In the genomic region with DNA sequence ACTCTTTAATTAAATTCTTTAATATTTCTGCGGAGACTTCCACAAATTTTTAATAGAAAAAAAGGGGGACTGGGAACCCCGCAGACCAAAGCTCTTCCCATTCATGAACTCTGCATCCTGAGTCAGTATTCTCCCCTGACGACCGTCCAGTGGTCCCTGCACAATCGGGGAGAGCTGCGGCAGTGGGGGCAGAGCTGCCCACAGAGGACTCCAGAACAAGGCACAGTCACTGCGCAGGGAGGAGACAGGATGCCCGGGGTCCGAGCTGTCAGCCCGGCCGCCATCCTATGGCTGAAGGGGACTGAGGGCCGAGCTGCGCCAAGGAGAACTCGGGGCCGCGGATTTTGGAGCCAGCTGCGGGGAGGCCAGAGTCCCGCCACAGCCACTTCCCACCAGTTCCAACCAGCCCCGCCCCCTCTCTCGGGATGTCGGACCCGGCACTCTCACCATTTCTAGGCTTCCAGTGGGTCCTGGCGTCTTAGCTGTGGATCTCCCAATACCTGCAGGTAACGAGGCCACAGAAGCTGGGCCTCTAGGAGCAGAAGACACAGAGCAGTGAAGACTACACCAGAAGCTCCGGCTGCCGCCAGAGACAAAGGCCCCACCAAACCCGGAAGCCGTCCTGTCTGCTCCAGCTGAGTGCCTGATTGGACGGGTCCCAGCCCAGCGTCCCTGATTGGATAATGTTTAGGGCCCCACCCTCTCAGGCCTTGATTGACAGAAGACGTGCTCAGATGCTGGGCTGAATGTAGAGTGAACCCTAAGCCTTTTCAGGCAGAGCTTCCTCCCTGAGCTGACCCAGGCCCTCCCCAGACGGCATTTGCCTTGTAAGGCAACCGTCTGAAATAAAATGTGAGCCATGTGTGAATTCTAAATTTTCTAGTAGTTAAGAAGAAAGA, we compare ENCODE assay signal across 1 cellular context.
A peak's percentile ranks its signal among the peaks of the same experiment; 100 is the strongest.
TF ChIP-seq lines count a peak whose summit lies in the region.

A gene with protein sequence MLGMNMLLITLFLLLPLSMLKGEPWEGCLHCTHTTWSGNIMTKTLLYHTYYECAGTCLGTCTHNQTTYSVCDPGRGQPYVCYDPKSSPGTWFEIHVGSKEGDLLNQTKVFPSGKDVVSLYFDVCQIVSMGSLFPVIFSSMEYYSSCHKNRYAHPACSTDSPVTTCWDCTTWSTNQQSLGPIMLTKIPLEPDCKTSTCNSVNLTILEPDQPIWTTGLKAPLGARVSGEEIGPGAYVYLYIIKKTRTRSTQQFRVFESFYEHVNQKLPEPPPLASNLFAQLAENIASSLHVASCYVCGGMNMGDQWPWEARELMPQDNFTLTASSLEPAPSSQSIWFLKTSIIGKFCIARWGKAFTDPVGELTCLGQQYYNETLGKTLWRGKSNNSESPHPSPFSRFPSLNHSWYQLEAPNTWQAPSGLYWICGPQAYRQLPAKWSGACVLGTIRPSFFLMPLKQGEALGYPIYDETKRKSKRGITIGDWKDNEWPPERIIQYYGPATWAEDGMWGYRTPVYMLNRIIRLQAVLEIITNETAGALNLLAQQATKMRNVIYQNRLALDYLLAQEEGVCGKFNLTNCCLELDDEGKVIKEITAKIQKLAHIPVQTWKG (minus strand): TSS at position 594 of the 899 bp plus-strand sequence. CDS start 13,661 bp downstream, outside the sequence.

TF ChIP-seq in GM12878, 131 proteins besides CTCF, POLR2A, EP300 and RAD21 (continued from another document and continues in another):
- TF ChIP-seq, protein P1, sequence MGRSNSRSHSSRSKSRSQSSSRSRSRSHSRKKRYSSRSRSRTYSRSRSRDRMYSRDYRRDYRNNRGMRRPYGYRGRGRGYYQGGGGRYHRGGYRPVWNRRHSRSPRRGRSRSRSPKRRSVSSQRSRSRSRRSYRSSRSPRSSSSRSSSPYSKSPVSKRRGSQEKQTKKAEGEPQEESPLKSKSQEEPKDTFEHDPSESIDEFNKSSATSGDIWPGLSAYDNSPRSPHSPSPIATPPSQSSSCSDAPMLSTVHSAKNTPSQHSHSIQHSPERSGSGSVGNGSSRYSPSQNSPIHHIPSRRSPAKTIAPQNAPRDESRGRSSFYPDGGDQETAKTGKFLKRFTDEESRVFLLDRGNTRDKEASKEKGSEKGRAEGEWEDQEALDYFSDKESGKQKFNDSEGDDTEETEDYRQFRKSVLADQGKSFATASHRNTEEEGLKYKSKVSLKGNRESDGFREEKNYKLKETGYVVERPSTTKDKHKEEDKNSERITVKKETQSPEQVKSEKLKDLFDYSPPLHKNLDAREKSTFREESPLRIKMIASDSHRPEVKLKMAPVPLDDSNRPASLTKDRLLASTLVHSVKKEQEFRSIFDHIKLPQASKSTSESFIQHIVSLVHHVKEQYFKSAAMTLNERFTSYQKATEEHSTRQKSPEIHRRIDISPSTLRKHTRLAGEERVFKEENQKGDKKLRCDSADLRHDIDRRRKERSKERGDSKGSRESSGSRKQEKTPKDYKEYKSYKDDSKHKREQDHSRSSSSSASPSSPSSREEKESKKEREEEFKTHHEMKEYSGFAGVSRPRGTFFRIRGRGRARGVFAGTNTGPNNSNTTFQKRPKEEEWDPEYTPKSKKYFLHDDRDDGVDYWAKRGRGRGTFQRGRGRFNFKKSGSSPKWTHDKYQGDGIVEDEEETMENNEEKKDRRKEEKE (IDR thresholded peaks at IDR 0.05): no peak
- TF ChIP-seq NBN (IDR thresholded peaks at IDR 0.05) (no peak; the same call in none of the 2 replicates), JUND (IDR thresholded peaks at IDR 0.05; ENCODE audit: low read depth, low read length) (no peak), CHD4 (IDR thresholded peaks at IDR 0.05) (no peak), YY1 (IDR thresholded peaks at IDR 0.05; ENCODE audit: low read depth, low read length) (0 out of 2 replicates have a peak, but pooled peaks have one; percentile 53), GABPA (IDR thresholded peaks at IDR 0.05; ENCODE audit: low read depth) (no peak), ZSCAN29 (IDR thresholded peaks at IDR 0.05) (no peak), KAT2A (conservative IDR thresholded peaks at IDR 0.05; ENCODE audit: control insufficient read depth, low read depth, low read length) (no peak), IKZF1 (conservative IDR thresholded peaks at IDR 0.05) (peak; percentile 47), IKZF2 (IDR thresholded peaks at IDR 0.05) (no peak; a peak in 1 of 4 replicates), ZNF24 (IDR thresholded peaks at IDR 0.05) (no peak), BHLHE40 (IDR thresholded peaks at IDR 0.05; ENCODE audit: borderline replicate concordance in 1 of 2, low read depth in 2 of 2, low read length in 1 of 2) (no peak; a peak in 1 of 4 replicates), TCF3 (IDR thresholded peaks at IDR 0.05; ENCODE audit: borderline replicate concordance, insufficient read depth, low read depth, low read length) (peak; percentile 52; the same call in 1 of the 2 replicates), HCFC1 (IDR thresholded peaks at IDR 0.05; ENCODE audit: low read length) (peak; percentile 32; the same call in 1 of the 2 replicates), SMAD1 (IDR thresholded peaks at IDR 0.05; ENCODE audit: low read depth, partially characterized antibody) (no peak), TBL1XR1 (IDR thresholded peaks at IDR 0.05; ENCODE audit: low read depth, low read length) (no peak), POLR2AphosphoS5 (IDR thresholded peaks at IDR 0.05; ENCODE audit: low read length) (peak; percentile 98), TAF1 (IDR thresholded peaks at IDR 0.05; ENCODE audit: borderline replicate concordance, low read depth, low read length) (peak; percentile 95), RCOR1 (conservative IDR thresholded peaks at IDR 0.05; ENCODE audit: low read depth, low read length) (no peak), FOS (IDR thresholded peaks at IDR 0.05; ENCODE audit: borderline replicate concordance, extremely low read depth, insufficient read length) (peak; percentile 68), BACH1 (IDR thresholded peaks at IDR 0.05; ENCODE audit: borderline replicate concordance) (peak; percentile 79; the same call in 1 of the 2 replicates), FOXM1 (IDR thresholded peaks at IDR 0.05; ENCODE audit: low read depth, low read length) (no peak), DPF2 (IDR thresholded peaks at IDR 0.05) (peak; percentile 56; the same call in 1 of the 2 replicates), BCL11A (IDR thresholded peaks at IDR 0.05; ENCODE audit: low read depth, low read length) (no peak), RB1 (IDR thresholded peaks at IDR 0.05; ENCODE audit: borderline replicate concordance) (peak; percentile 75; the same call in 1 of the 2 replicates), ZNF384 (IDR thresholded peaks at IDR 0.05; ENCODE audit: borderline replicate concordance, low read depth, low read length) (no peak), KLF5 (IDR thresholded peaks at IDR 0.05; ENCODE audit: partially characterized antibody) (no peak), MTA2 (IDR thresholded peaks at IDR 0.05; ENCODE audit: low read depth) (no peak), ASH2L (IDR thresholded peaks at IDR 0.05; ENCODE audit: borderline replicate concordance, low read depth) (no peak)
- TF ChIP-seq, protein P2, sequence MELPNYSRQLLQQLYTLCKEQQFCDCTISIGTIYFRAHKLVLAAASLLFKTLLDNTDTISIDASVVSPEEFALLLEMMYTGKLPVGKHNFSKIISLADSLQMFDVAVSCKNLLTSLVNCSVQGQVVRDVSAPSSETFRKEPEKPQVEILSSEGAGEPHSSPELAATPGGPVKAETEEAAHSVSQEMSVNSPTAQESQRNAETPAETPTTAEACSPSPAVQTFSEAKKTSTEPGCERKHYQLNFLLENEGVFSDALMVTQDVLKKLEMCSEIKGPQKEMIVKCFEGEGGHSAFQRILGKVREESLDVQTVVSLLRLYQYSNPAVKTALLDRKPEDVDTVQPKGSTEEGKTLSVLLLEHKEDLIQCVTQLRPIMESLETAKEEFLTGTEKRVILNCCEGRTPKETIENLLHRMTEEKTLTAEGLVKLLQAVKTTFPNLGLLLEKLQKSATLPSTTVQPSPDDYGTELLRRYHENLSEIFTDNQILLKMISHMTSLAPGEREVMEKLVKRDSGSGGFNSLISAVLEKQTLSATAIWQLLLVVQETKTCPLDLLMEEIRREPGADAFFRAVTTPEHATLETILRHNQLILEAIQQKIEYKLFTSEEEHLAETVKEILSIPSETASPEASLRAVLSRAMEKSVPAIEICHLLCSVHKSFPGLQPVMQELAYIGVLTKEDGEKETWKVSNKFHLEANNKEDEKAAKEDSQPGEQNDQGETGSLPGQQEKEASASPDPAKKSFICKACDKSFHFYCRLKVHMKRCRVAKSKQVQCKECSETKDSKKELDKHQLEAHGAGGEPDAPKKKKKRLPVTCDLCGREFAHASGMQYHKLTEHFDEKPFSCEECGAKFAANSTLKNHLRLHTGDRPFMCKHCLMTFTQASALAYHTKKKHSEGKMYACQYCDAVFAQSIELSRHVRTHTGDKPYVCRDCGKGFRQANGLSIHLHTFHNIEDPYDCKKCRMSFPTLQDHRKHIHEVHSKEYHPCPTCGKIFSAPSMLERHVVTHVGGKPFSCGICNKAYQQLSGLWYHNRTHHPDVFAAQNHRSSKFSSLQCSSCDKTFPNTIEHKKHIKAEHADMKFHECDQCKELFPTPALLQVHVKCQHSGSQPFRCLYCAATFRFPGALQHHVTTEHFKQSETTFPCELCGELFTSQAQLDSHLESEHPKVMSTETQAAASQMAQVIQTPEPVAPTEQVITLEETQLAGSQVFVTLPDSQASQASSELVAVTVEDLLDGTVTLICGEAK (IDR thresholded peaks at IDR 0.05; ENCODE audit: borderline replicate concordance): no peak
- TF ChIP-seq, protein P3, sequence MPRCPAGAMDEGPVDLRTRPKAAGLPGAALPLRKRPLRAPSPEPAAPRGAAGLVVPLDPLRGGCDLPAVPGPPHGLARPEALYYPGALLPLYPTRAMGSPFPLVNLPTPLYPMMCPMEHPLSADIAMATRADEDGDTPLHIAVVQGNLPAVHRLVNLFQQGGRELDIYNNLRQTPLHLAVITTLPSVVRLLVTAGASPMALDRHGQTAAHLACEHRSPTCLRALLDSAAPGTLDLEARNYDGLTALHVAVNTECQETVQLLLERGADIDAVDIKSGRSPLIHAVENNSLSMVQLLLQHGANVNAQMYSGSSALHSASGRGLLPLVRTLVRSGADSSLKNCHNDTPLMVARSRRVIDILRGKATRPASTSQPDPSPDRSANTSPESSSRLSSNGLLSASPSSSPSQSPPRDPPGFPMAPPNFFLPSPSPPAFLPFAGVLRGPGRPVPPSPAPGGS (IDR thresholded peaks at IDR 0.05; ENCODE audit: borderline replicate concordance, insufficient read depth, low read depth, low read length, poor library complexity, severe bottlenecking): no peak
- TF ChIP-seq, protein P4, sequence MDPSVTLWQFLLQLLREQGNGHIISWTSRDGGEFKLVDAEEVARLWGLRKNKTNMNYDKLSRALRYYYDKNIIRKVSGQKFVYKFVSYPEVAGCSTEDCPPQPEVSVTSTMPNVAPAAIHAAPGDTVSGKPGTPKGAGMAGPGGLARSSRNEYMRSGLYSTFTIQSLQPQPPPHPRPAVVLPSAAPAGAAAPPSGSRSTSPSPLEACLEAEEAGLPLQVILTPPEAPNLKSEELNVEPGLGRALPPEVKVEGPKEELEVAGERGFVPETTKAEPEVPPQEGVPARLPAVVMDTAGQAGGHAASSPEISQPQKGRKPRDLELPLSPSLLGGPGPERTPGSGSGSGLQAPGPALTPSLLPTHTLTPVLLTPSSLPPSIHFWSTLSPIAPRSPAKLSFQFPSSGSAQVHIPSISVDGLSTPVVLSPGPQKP (IDR thresholded peaks at IDR 0.05; ENCODE audit: low read depth, low read length): no peak
- TF ChIP-seq, protein P5, sequence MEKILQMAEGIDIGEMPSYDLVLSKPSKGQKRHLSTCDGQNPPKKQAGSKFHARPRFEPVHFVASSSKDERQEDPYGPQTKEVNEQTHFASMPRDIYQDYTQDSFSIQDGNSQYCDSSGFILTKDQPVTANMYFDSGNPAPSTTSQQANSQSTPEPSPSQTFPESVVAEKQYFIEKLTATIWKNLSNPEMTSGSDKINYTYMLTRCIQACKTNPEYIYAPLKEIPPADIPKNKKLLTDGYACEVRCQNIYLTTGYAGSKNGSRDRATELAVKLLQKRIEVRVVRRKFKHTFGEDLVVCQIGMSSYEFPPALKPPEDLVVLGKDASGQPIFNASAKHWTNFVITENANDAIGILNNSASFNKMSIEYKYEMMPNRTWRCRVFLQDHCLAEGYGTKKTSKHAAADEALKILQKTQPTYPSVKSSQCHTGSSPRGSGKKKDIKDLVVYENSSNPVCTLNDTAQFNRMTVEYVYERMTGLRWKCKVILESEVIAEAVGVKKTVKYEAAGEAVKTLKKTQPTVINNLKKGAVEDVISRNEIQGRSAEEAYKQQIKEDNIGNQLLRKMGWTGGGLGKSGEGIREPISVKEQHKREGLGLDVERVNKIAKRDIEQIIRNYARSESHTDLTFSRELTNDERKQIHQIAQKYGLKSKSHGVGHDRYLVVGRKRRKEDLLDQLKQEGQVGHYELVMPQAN (conservative IDR thresholded peaks at IDR 0.05): peak; percentile 79
- TF ChIP-seq, protein P6, sequence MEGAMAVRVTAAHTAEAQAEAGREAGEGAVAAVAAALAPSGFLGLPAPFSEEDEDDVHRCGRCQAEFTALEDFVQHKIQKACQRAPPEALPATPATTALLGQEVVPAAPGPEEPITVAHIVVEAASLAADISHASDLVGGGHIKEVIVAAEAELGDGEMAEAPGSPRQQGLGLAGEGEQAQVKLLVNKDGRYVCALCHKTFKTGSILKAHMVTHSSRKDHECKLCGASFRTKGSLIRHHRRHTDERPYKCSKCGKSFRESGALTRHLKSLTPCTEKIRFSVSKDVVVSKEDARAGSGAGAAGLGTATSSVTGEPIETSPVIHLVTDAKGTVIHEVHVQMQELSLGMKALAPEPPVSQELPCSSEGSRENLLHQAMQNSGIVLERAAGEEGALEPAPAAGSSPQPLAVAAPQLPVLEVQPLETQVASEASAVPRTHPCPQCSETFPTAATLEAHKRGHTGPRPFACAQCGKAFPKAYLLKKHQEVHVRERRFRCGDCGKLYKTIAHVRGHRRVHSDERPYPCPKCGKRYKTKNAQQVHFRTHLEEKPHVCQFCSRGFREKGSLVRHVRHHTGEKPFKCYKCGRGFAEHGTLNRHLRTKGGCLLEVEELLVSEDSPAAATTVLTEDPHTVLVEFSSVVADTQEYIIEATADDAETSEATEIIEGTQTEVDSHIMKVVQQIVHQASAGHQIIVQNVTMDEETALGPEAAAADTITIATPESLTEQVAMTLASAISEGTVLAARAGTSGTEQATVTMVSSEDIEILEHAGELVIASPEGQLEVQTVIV (IDR thresholded peaks at IDR 0.05; ENCODE audit: borderline replicate concordance, partially characterized antibody): peak; percentile 82
- TF ChIP-seq, protein P7, sequence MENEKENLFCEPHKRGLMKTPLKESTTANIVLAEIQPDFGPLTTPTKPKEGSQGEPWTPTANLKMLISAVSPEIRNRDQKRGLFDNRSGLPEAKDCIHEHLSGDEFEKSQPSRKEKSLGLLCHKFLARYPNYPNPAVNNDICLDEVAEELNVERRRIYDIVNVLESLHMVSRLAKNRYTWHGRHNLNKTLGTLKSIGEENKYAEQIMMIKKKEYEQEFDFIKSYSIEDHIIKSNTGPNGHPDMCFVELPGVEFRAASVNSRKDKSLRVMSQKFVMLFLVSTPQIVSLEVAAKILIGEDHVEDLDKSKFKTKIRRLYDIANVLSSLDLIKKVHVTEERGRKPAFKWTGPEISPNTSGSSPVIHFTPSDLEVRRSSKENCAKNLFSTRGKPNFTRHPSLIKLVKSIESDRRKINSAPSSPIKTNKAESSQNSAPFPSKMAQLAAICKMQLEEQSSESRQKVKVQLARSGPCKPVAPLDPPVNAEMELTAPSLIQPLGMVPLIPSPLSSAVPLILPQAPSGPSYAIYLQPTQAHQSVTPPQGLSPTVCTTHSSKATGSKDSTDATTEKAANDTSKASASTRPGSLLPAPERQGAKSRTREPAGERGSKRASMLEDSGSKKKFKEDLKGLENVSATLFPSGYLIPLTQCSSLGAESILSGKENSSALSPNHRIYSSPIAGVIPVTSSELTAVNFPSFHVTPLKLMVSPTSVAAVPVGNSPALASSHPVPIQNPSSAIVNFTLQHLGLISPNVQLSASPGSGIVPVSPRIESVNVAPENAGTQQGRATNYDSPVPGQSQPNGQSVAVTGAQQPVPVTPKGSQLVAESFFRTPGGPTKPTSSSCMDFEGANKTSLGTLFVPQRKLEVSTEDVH (IDR thresholded peaks at IDR 0.05; ENCODE audit: low read depth, partially characterized antibody): no peak
